35 cellular contexts compared by ENCODE assay signal in genomic region chr2:71253476-71253875, GRCh38.
"Had no signal": no experiment of that assay in that cellular context is flagged by ENCODE, and none has a peak within 500 bp of the region (broad histone marks: within the 10 kb centered on the region; RNA-seq: fewer than 3 reads in every experiment).

No MANE protein-coding gene starts in this region.

- H3K4me3 Mint-ChIP-seq: activated CD4-positive, alpha-beta T cell treated with anti-CD3 and anti-CD28 coated beads, Interleukin-2, amount 10 ng/mL, durations not matched to agents 24 days and 14 days; activated CD8-positive, alpha-beta T cell treated with anti-CD3 and anti-CD28 coated beads for 36 hours; activated naive CD8-positive, alpha-beta T cell treated with anti-CD3 and anti-CD28 coated beads for 36 hours; activated T-cell treated with anti-CD3 and anti-CD28 coated beads, Interleukin-2, amount 50 U/mL, for 72 hours; activated T-helper 17 cell treated with anti-CD3 and anti-CD28 coated beads, Interleukin-2, amount 50 U/mL, for 72 hours; T-cell; T-helper 17 cell had no signal

- H3K4me1 Mint-ChIP-seq: activated CD4-positive, alpha-beta T cell treated with anti-CD3 and anti-CD28 coated beads, Interleukin-2, amount 10 ng/mL, durations not matched to agents 24 days and 14 days; activated T-helper 17 cell treated with anti-CD3 and anti-CD28 coated beads, Interleukin-2, amount 50 U/mL, for 72 hours; T-cell; T-helper 17 cell had no signal

- H3K36me3 ChIP-seq: brain microvascular endothelial cell, MG63, SJCRH30 had no signal

- H2AFZ ChIP-seq: PC-9 had no signal

- H3K27ac Mint-ChIP-seq: activated CD4-positive, alpha-beta T cell treated with anti-CD3 and anti-CD28 coated beads, Interleukin-2, amount 10 ng/mL, durations not matched to agents 24 days and 14 days; activated CD8-positive, alpha-beta T cell treated with anti-CD3 and anti-CD28 coated beads for 36 hours; activated naive CD8-positive, alpha-beta T cell treated with anti-CD3 and anti-CD28 coated beads for 36 hours; activated T-cell treated with anti-CD3 and anti-CD28 coated beads, Interleukin-2, amount 50 U/mL, for 72 hours; activated T-helper 17 cell treated with anti-CD3 and anti-CD28 coated beads, Interleukin-2, amount 50 U/mL, for 72 hours; T-cell; T-helper 17 cell had no signal

- H3K27me3 ChIP-seq: brain microvascular endothelial cell had no signal

- H3K4me2 ChIP-seq: PC-9 had no signal

- H3K27ac ChIP-seq: brain microvascular endothelial cell, PC-9, RWPE1, SJCRH30 had no signal

- ATAC-seq: activated CD8-positive, alpha-beta T cell treated with anti-CD3 and anti-CD28 coated beads for 36 hours; activated T-cell treated with anti-CD3 and anti-CD28 coated beads, Interleukin-2, amount 50 U/mL, for 72 hours; activated T-helper 17 cell treated with anti-CD3 and anti-CD28 coated beads, Interleukin-2, amount 50 U/mL, for 72 hours; SK-N-SH treated with all-trans-retinoic acid at 6 μM for 48 hours; T-cell; T-helper 17 cell had no signal

- H3K9me3 Mint-ChIP-seq: activated T-helper 17 cell treated with anti-CD3 and anti-CD28 coated beads, Interleukin-2, amount 50 U/mL, for 72 hours had no signal

- H3K9me3 ChIP-seq: MG63 had no signal

- H3K4me3 ChIP-seq: MG63, PC-9, SJCRH30 had no signal

- DNase-seq: activated CD4-positive, alpha-beta T cell treated with anti-CD3 and anti-CD28 coated beads, Interleukin-2, amount 10 ng/mL, durations not matched to agents 24 days and 14 days; activated CD4-positive, alpha-beta T cell treated with anti-CD3 and anti-CD28 coated beads, Interleukin-2, amount 50 U/mL, for 4 hours; activated CD8-positive, alpha-beta T cell treated with anti-CD3 and anti-CD28 coated beads for 36 hours; activated effector memory CD4-positive, alpha-beta T cell treated with anti-CD3 and anti-CD28 coated beads, Interleukin-2, amount 50 U/mL, for 16 hours; activated naive CD4-positive, alpha-beta T cell; activated naive CD4-positive, alpha-beta T cell treated with anti-CD3 and anti-CD28 coated beads, Interleukin-2, amount 50 U/mL, for 16 hours; activated naive CD8-positive, alpha-beta T cell treated with anti-CD3 and anti-CD28 coated beads for 36 hours; activated T-cell treated with anti-CD3 and anti-CD28 coated beads, Interleukin-2, amount 50 U/mL, for 1 hour; activated T-cell treated with anti-CD3 and anti-CD28 coated beads, Interleukin-2, amount 50 U/mL, for 72 hours; amniotic stem cell; aorta; brain microvascular endothelial cell; Kasumi-1; KG1; MG63; NCI-H1048; NCI-H1417; NCI-H146; NCI-H187; NCI-H2029 treated with DMSO at 0.1 percent for 48 hours; NCI-H2107; NCI-H2171; NCI-H510A; NCI-H526; NCI-H748 treated with DMSO at 0.1 percent for 48 hours; NK-92 treated with Interleukin-12 subunit alpha and Interleukin-12 subunit beta, amount 100 ng/mL, for 24 hours; PC-9; SHP77; SJCRH30; T-cell; T-helper 17 cell; T-helper 9 cell had no signal

- H3K36me3 Mint-ChIP-seq: activated naive CD8-positive, alpha-beta T cell treated with anti-CD3 and anti-CD28 coated beads for 36 hours; T-cell had no signal
